In genomic region chr17:2043785-2044184, GRCh38 we compare ENCODE assay signal across 8 cellular contexts. TPM values are rescaled to one million over a fixed set of nuclear protein-coding genes. Genes with fewer than 3 reads are reported as not detected.
DNase-seq lines count a peak whose midpoint lies in the region; ATAC-seq, FAIRE-seq and TF ChIP-seq lines count a peak whose summit lies in the region.

No MANE protein-coding gene starts in this region.

- H3K4me3 Mint-ChIP-seq in CD4-positive, alpha-beta T cell = peak overlapping the region; percentile 92

- no peak for ATAC-seq in CD4-positive, alpha-beta T cell (ENCODE audit: poor library complexity)
- no peak for ATAC-seq in K562

- no peak for FAIRE-seq in K562 (lab: Jason Lieb, UNC)
- FAIRE-seq in kidney (lab: Jason Lieb, UNC) = no peak
- FAIRE-seq in small intestine (lab: Jason Lieb, UNC) = no peak

- H3K9me3 ChIP-seq in CD4-positive, alpha-beta T cell (ENCODE audit: control insufficient read depth, low read length) = no peaks in the 10 kb centered on the region
- H3K9me3 ChIP-seq in K562 (replicated peaks; ENCODE audit: control insufficient read depth, insufficient read depth, low read depth, low read length) (no peaks in the 10 kb centered on the region), kidney (ENCODE audit: control insufficient read depth in 1 of 2, low read length in 2 of 2) (no peaks in the 10 kb centered on the region), small intestine (ENCODE audit: control insufficient read depth, low read depth) (no peaks in the 10 kb centered on the region)

- H3K36me3 ChIP-seq in K562 (ENCODE audit: control insufficient read depth, insufficient read depth, low read length) (peaks cover 23% of the 10 kb centered on the region; the same call in 2 of the 3 replicates), kidney (ENCODE audit: control insufficient read depth in 1 of 2, insufficient read depth in 2 of 2, low read length in 2 of 2) (peaks cover 0 to 11% of the 10 kb centered on the region in 2 donors), small intestine (ENCODE audit: control insufficient read depth in 2 of 2, insufficient read depth in 2 of 2, low read length in 2 of 2) (no peaks in the 10 kb centered on the region)

- DNase-seq in CD4-positive, alpha-beta T cell = no peak
- peak; percentile 64 for DNase-seq in LHCN-M2 (ENCODE audit: low read depth)
- no peak for DNase-seq in K562 (ENCODE audit: extremely low read depth in 1 of 4, low spot score in 3 of 4)
- peak; percentile 64 for DNase-seq in myocyte (ENCODE audit: low read depth)
- no peak for DNase-seq in kidney
- no peak for DNase-seq in small intestine
- no peak for DNase-seq in T-helper 9 cell
- DNase-seq in Kasumi-1 (lab: John Stamatoyannopoulos, UW) = no peak

- H3K79me2 ChIP-seq in K562 (ENCODE audit: control insufficient read depth, insufficient read depth, low read length) = peaks cover 14% of the 10 kb centered on the region

- intact Hi-C loops in CD4-positive, alpha-beta T cell (cut with DNase I, micrococcal nuclease) = loop anchor here (5.0 to 10.0 kb wide), 7 partner anchors 136 to 479 kb away; partner anchors contain the start of genes MNT (in 1 of the 2), PITPNA (in 1 of the 2), PRPF8 (in 1 of the 2) and SMYD4 (in 1 of the 2)
- intact Hi-C loops in K562 (cut with micrococcal nuclease) = no loop called here
- intact Hi-C loops in kidney (cut with DNase I) = loop anchor here (5.0 kb wide), 1 partner anchor 136 kb away; no protein-coding TSS in a partner anchor

- no peak for TF ChIP-seq RAD21 in K562 (CRISPR knock-in tag; conservative IDR thresholded peaks at IDR 0.05 in 1 of 2, IDR thresholded peaks at IDR 0.05 in 1 of 2)

- no peaks in the 10 kb centered on the region for H4K20me1 ChIP-seq in K562 (replicated peaks; ENCODE audit: control insufficient read depth, insufficient read depth, low read length)

- no peaks in the 10 kb centered on the region for H3K9me3 Mint-ChIP-seq in CD4-positive, alpha-beta T cell

- no peak overlapping the region for H3K27ac ChIP-seq in CD4-positive, alpha-beta T cell (ENCODE audit: low read depth, low read length)
- H3K27ac ChIP-seq in K562 (ENCODE audit: extremely low read depth, low read depth, low read length) = no peak overlapping the region
- no peak overlapping the region for H3K27ac ChIP-seq in kidney (ENCODE audit: low read depth in 2 of 2, low read length in 2 of 2)
- H3K27ac ChIP-seq in small intestine (ENCODE audit: low read depth in 1 of 2, low read length in 1 of 2) = no peak overlapping the region

- BruUV-seq in K562 (replicated peaks; lab: Mats Ljungman, UMichigan) = no TSS peak

- no peak overlapping the region for H3K4me3 ChIP-seq in K562
- no peak overlapping the region for H3K4me3 ChIP-seq in kidney (ENCODE audit: low read length in 2 of 2)
- no peak overlapping the region for H3K4me3 ChIP-seq in small intestine (ENCODE audit: low read depth in 1 of 2, low read length in 2 of 2)

- no peak for TF ChIP-seq EP300 in K562 (IDR thresholded peaks at IDR 0.05; ENCODE audit: low read length)

- H3K9me1 ChIP-seq in K562 (ENCODE audit: control insufficient read depth, insufficient read depth, low read length) = no peaks in the 10 kb centered on the region

- TF ChIP-seq CTCF in CD4-positive, alpha-beta T cell (IDR thresholded peaks at IDR 0.05) = no peak
- TF ChIP-seq CTCF in K562 (IDR thresholded peaks at IDR 0.05 in 2 of 3, conservative IDR thresholded peaks at IDR 0.05 in 1 of 3; ENCODE audit: insufficient read depth in 2 of 3, low read depth in 1 of 3, low read length in 3 of 3) (no peak), kidney (IDR thresholded peaks at IDR 0.05; ENCODE audit: borderline replicate concordance, extremely low read depth, insufficient read depth) (no peak)

- H3K36me3 Mint-ChIP-seq in CD4-positive, alpha-beta T cell (ENCODE audit: low read depth) = peaks cover 26% of the 10 kb centered on the region

- H3K9ac ChIP-seq in K562 (ENCODE audit: insufficient read depth in 1 of 2, low read depth in 2 of 2, low read length in 2 of 2) = no peak overlapping the region
- no peak overlapping the region for H3K9ac ChIP-seq in kidney (ENCODE audit: low read length in 2 of 2)

- H3K4me1 ChIP-seq in K562 (replicated peaks in 1 of 2; ENCODE audit: control insufficient read depth in 2 of 2, insufficient read depth in 2 of 2, low read length in 2 of 2) = peaks cover 5 to 20% of the 10 kb centered on the region in 2 experiments; a peak in 4 of 5 replicates
- H3K4me1 ChIP-seq in kidney (ENCODE audit: control insufficient read depth in 1 of 2, insufficient read depth in 1 of 2, low read depth in 1 of 2, low read length in 2 of 2) = peaks cover 17 to 18% of the 10 kb centered on the region in 2 donors
- peaks cover 2 to 5% of the 10 kb centered on the region in 2 donors for H3K4me1 ChIP-seq in small intestine (ENCODE audit: control insufficient read depth in 2 of 2, insufficient read depth in 1 of 2, low read depth in 1 of 2, low read length in 1 of 2)

- H3K27me3 Mint-ChIP-seq in CD4-positive, alpha-beta T cell = no peaks in the 10 kb centered on the region

- in situ Hi-C loops in K562 (cut with MboI) = no loop called here

- POLR2A ChIA-PET in CD4-positive, alpha-beta T cell (lab: Charles Lee) = interaction anchor here (1.0 kb wide), 1 partner anchor 11 kb away, joined by 4 read pairs; the partner anchor contains the start of gene HIC1
- POLR2A ChIA-PET in K562 (lab: Yijun Ruan, JAX) = no interaction called here

- CTCF ChIA-PET in CD4-positive, alpha-beta T cell (lab: Charles Lee) = no interaction called here
- CTCF ChIA-PET in K562 (lab: Yijun Ruan, JAX; ENCODE audit: low intra/inter-chr PET ratio) = interaction anchor here (0.6 kb wide), 1 partner anchor 1036 kb away, joined by 3 read pairs; no protein-coding TSS in a partner anchor

- H2AFZ ChIP-seq in K562 (ENCODE audit: low read depth, low read length) = no peak overlapping the region

- peaks cover 21% of the 10 kb centered on the region for H3K4me1 Mint-ChIP-seq in CD4-positive, alpha-beta T cell (ENCODE audit: low read depth)

- H3K27me3 ChIP-seq in CD4-positive, alpha-beta T cell (ENCODE audit: control insufficient read depth, insufficient read depth, low read length) = peaks cover 3% of the 10 kb centered on the region
- no peaks in the 10 kb centered on the region for H3K27me3 ChIP-seq in K562 (ENCODE audit: control insufficient read depth in 2 of 2, insufficient read depth in 2 of 2, low read length in 2 of 2)
- H3K27me3 ChIP-seq in small intestine (ENCODE audit: control insufficient read depth in 2 of 2, insufficient read depth in 2 of 2, low read length in 2 of 2) = no peaks in the 10 kb centered on the region

- WGBS in K562 (ENCODE audit: insufficient coverage, low coverage, missing lambda C conversion rate) = 81% methylated on average over 6 of the region's 6 CpGs
- 87 to 91% (median 89%) methylated on average over 6 of the region's 6 CpGs for whole genome bisulfite sequencing in small intestine, 3 donors

- no peak for TF ChIP-seq POLR2A in K562 (conservative IDR thresholded peaks at IDR 0.05)

- H3K27ac Mint-ChIP-seq in CD4-positive, alpha-beta T cell = peak overlapping the region; percentile 86

- H3K4me2 ChIP-seq in K562 (ENCODE audit: insufficient read depth, low read length) = no peak overlapping the region

RNA-seq across cellular contexts. Expression of gene OVCA2, which starts 2.0 kb away (rescaled TPM):
- total RNA-seq in CD4-positive, alpha-beta T cell = 10 to 100 TPM; 34.4 to 35.1 TPM
- total RNA-seq in LHCN-M2 (2014; rRNA removed) = 77.3 and 85.7 TPM in 2 replicates
- polyA plus RNA-seq in LHCN-M2 (2012) = 60.6 TPM
- total RNA-seq in K562 (2011; cell fraction: chromatin; rRNA removed; ENCODE audit: low replicate concordance) = 1.6 and 4.6 TPM in 2 replicates
- total RNA-seq in K562 (2011; cell fraction: nucleolus; rRNA removed) = 6.6 and 9.8 TPM in 2 replicates
- total RNA-seq in K562 (2011; cell fraction: nucleoplasm; rRNA removed) = 0.69 and 4.2 TPM in 2 replicates
- total RNA-seq in K562 (2014; rRNA removed) = 21.6 and 23.7 TPM in 2 replicates
- 9.7 and 12.2 TPM in 2 replicates for total RNA-seq in K562 (2014; rRNA removed; fragmentation: Illumina TruSeq; extraction: Trizol)
- 12.2 and 14.1 TPM in 2 replicates for total RNA-seq in K562 (2015; rRNA removed; fragmentation: Illumina TruSeq; extraction: Trizol)
- 15.6 and 21.1 TPM in 2 replicates for total RNA-seq in K562 (2021)
- 14.1 and 17.1 TPM in 2 replicates for polyA plus RNA-seq in K562 (2011; rRNA removed)
- polyA plus RNA-seq in K562 (2011; cell fraction: cytosol; rRNA removed) = 17.7 and 39.3 TPM in 2 replicates
- polyA plus RNA-seq in K562 (2011; cell fraction: nucleus; rRNA removed) = 5.4 and 6.8 TPM in 2 replicates
- polyA plus RNA-seq in K562 (2012) = 14.6 and 22.6 TPM in 2 replicates
- 14.1 and 18.2 TPM in 2 replicates for polyA plus RNA-seq in K562 (2014; fragmentation: Illumina TruSeq; extraction: Trizol)
- polyA plus RNA-seq in K562 (2014; fragmentation: Nextera tagmentation; extraction: Ambion mirVana) = 1 to 10 TPM; 3.0 to 3.6 TPM
- polyA plus RNA-seq in K562 (2014; rRNA removed) = 19.7 and 23.4 TPM in 2 replicates
- 6.3 and 8.5 TPM in 2 replicates for polyA minus RNA-seq in K562 (2011; rRNA and poly(A)+ RNA removed)
- polyA minus RNA-seq in K562 (2011; cell fraction: cytosol; rRNA and poly(A)+ RNA removed) = 7.6 and 8.9 TPM in 2 replicates
- 1.1 and 1.6 TPM in 2 replicates for polyA minus RNA-seq in K562 (2011; cell fraction: nucleus; rRNA and poly(A)+ RNA removed)
- total RNA-seq in myocyte = 43.9 and 53.7 TPM in 2 replicates
- polyA plus RNA-seq in myocyte (2012) = 40.9 TPM
- total RNA-seq in kidney = 22.9 TPM
- 63.6 TPM for polyA plus RNA-seq in kidney (ENCODE audit: insufficient read depth, low read depth, low replicate concordance)
- 10 to 100 TPM; 65.9 to 90.5 (median 80.1) TPM for polyA plus RNA-seq in small intestine

RNA-seq across cellular contexts. Expression of gene HIC1, which starts 11.1 kb away (rescaled TPM):
- total RNA-seq in CD4-positive, alpha-beta T cell = 1 to 10 TPM; 2.4 to 3.0 TPM
- total RNA-seq in LHCN-M2 (2014; rRNA removed) (7.5 and 8.8 TPM in 2 replicates), K562 (2014; rRNA removed) (1.9 and 2.8 TPM in 2 replicates), K562 (2014; rRNA removed; fragmentation: Illumina TruSeq; extraction: Trizol) (0.13 and 0.18 TPM in 2 replicates), K562 (2015; rRNA removed; fragmentation: Illumina TruSeq; extraction: Trizol) (0.18 and 0.41 TPM in 2 replicates), K562 (2021) (2.3 and 2.5 TPM in 2 replicates), myocyte (2.9 and 6.8 TPM in 2 replicates), kidney (13.0 TPM)
- 3.7 TPM for polyA plus RNA-seq in LHCN-M2 (2012)
- total RNA-seq in K562 (2011; cell fraction: chromatin; rRNA removed; ENCODE audit: low replicate concordance) = 2.6 and 5.4 TPM in 2 replicates
- 4.3 and 6.5 TPM in 2 replicates for total RNA-seq in K562 (2011; cell fraction: nucleolus; rRNA removed)
- 2.3 and 2.4 TPM in 2 replicates for total RNA-seq in K562 (2011; cell fraction: nucleoplasm; rRNA removed)
- polyA plus RNA-seq in K562 (2011; rRNA removed) (0.53 and 0.64 TPM in 2 replicates), K562 (2014; fragmentation: Illumina TruSeq; extraction: Trizol) (0.12 and 0.35 TPM in 2 replicates), K562 (2014; fragmentation: Nextera tagmentation; extraction: Ambion mirVana) (under 1 TPM; 0.01 to 0.03 TPM), K562 (2014; rRNA removed) (1.4 and 2.3 TPM in 2 replicates), kidney (ENCODE audit: insufficient read depth, low read depth, low replicate concordance) (2.7 TPM), small intestine (1 to 10 TPM in 2 of 3 donors, under 1 TPM in 1; 0.89 to 6.9 (median 6.2) TPM)
- 0.93 and 4.2 TPM in 2 replicates for polyA plus RNA-seq in K562 (2011; cell fraction: cytosol; rRNA removed)
- 2.7 and 7.9 TPM in 2 replicates for polyA plus RNA-seq in K562 (2011; cell fraction: nucleus; rRNA removed)
- polyA plus RNA-seq in K562 (2012) = 0.80 and 0.95 TPM in 2 replicates
- polyA minus RNA-seq in K562 (2011; rRNA and poly(A)+ RNA removed) = 0.21 and 0.46 TPM in 2 replicates
- 1.5 and 2.1 TPM in 2 replicates for polyA minus RNA-seq in K562 (2011; cell fraction: cytosol; rRNA and poly(A)+ RNA removed)
- 2.6 and 2.7 TPM in 2 replicates for polyA minus RNA-seq in K562 (2011; cell fraction: nucleus; rRNA and poly(A)+ RNA removed)
- polyA plus RNA-seq in myocyte (2012) = 1.9 TPM

RNA-seq across cellular contexts. Expression of gene DPH1, which starts 13.8 kb away (rescaled TPM):
- 100 to 1,000 TPM in 1 of 2 experiments, 10 to 100 TPM in 1; 96.4 to 101 TPM for total RNA-seq in CD4-positive, alpha-beta T cell
- total RNA-seq in LHCN-M2 (2014; rRNA removed) (33.5 and 33.9 TPM in 2 replicates), K562 (2014; rRNA removed) (30.9 and 34.7 TPM in 2 replicates), K562 (2014; rRNA removed; fragmentation: Illumina TruSeq; extraction: Trizol) (19.3 and 19.7 TPM in 2 replicates), K562 (2015; rRNA removed; fragmentation: Illumina TruSeq; extraction: Trizol) (17.7 and 19.7 TPM in 2 replicates), K562 (2021) (33.0 and 40.6 TPM in 2 replicates), myocyte (36.1 and 39.4 TPM in 2 replicates), kidney (49.4 TPM)
- 23.4 TPM for polyA plus RNA-seq in LHCN-M2 (2012)
- 67.2 and 189 TPM in 2 replicates for total RNA-seq in K562 (2011; cell fraction: chromatin; rRNA removed; ENCODE audit: low replicate concordance)
- 122 and 130 TPM in 2 replicates for total RNA-seq in K562 (2011; cell fraction: nucleolus; rRNA removed)
- 90.6 and 92.5 TPM in 2 replicates for total RNA-seq in K562 (2011; cell fraction: nucleoplasm; rRNA removed)
- polyA plus RNA-seq in K562 (2011; rRNA removed) (20.2 and 39.1 TPM in 2 replicates), K562 (2014; fragmentation: Illumina TruSeq; extraction: Trizol) (28.7 and 31.0 TPM in 2 replicates), K562 (2014; fragmentation: Nextera tagmentation; extraction: Ambion mirVana) (under 1 TPM; 0.42 to 0.94 TPM), K562 (2014; rRNA removed) (30.1 and 30.5 TPM in 2 replicates), kidney (ENCODE audit: insufficient read depth, low read depth, low replicate concordance) (23.3 TPM), small intestine (10 to 100 TPM; 11.6 to 19.2 (median 12.5) TPM)
- 35.7 and 48.3 TPM in 2 replicates for polyA plus RNA-seq in K562 (2011; cell fraction: cytosol; rRNA removed)
- 121 and 164 TPM in 2 replicates for polyA plus RNA-seq in K562 (2011; cell fraction: nucleus; rRNA removed)
- 23.5 and 23.7 TPM in 2 replicates for polyA plus RNA-seq in K562 (2012)
- 17.2 and 19.4 TPM in 2 replicates for polyA minus RNA-seq in K562 (2011; rRNA and poly(A)+ RNA removed)
- 27.1 and 28.2 TPM in 2 replicates for polyA minus RNA-seq in K562 (2011; cell fraction: cytosol; rRNA and poly(A)+ RNA removed)
- 30.3 and 42.9 TPM in 2 replicates for polyA minus RNA-seq in K562 (2011; cell fraction: nucleus; rRNA and poly(A)+ RNA removed)
- polyA plus RNA-seq in myocyte (2012) = 42.4 TPM

RNA-seq across cellular contexts. Expression of gene RTN4RL1, which starts 18.7 kb away (rescaled TPM):
- under 1 TPM; 0.06 to 0.11 TPM for total RNA-seq in CD4-positive, alpha-beta T cell
- total RNA-seq in LHCN-M2 (2014; rRNA removed) = 0.64 and 0.69 TPM in 2 replicates
- polyA plus RNA-seq in LHCN-M2 (2012) = 0.27 TPM
- total RNA-seq in K562 (2011; cell fraction: chromatin; rRNA removed; ENCODE audit: low replicate concordance) = 0.30 TPM in 1 of 2 replicates, not detected in the other
- total RNA-seq in K562 (2011; cell fraction: nucleolus; rRNA removed) = 0.13 and 0.50 TPM in 2 replicates
- total RNA-seq in K562 (2011; cell fraction: nucleoplasm; rRNA removed) = 0.07 TPM in 1 of 2 replicates, not detected in the other
- 0.05 and 0.12 TPM in 2 replicates for total RNA-seq in K562 (2014; rRNA removed)
- not detected in 2 replicates for total RNA-seq in K562 (2014; rRNA removed; fragmentation: Illumina TruSeq; extraction: Trizol)
- 0.04 TPM in 2 replicates for total RNA-seq in K562 (2015; rRNA removed; fragmentation: Illumina TruSeq; extraction: Trizol)
- total RNA-seq in K562 (2021) = 0.04 and 0.07 TPM in 2 replicates
- polyA plus RNA-seq in K562 (2011; rRNA removed) = 0.06 and 0.58 TPM in 2 replicates
- 0.25 and 0.58 TPM in 2 replicates for polyA plus RNA-seq in K562 (2011; cell fraction: cytosol; rRNA removed)
- 0.09 and 0.24 TPM in 2 replicates for polyA plus RNA-seq in K562 (2011; cell fraction: nucleus; rRNA removed)
- 0.06 and 0.08 TPM in 2 replicates for polyA plus RNA-seq in K562 (2012)
- not detected in 2 replicates for polyA plus RNA-seq in K562 (2014; fragmentation: Illumina TruSeq; extraction: Trizol)
- polyA plus RNA-seq in K562 (2014; fragmentation: Nextera tagmentation; extraction: Ambion mirVana) = not detected
- not detected in 2 replicates for polyA plus RNA-seq in K562 (2014; rRNA removed)
- polyA minus RNA-seq in K562 (2011; rRNA and poly(A)+ RNA removed) = 0.27 TPM in 1 of 2 replicates, not detected in the other
- polyA minus RNA-seq in K562 (2011; cell fraction: cytosol; rRNA and poly(A)+ RNA removed) = 0.82 TPM in 1 of 2 replicates, not detected in the other
- polyA minus RNA-seq in K562 (2011; cell fraction: nucleus; rRNA and poly(A)+ RNA removed) = 0.13 and 0.33 TPM in 2 replicates
- 0.96 and 1.9 TPM in 2 replicates for total RNA-seq in myocyte
- 0.29 TPM for polyA plus RNA-seq in myocyte (2012)
- 10.7 TPM for total RNA-seq in kidney
- polyA plus RNA-seq in kidney (ENCODE audit: insufficient read depth, low read depth, low replicate concordance) = 2.0 TPM
- polyA plus RNA-seq in small intestine = 1 to 10 TPM in 1 of 3 donors, not detected in 2; 1.0 TPM

Comparison
In these comparisons a context has a peak if more than half of its experiments do, and no peak if none do; other contexts are left out.
1. DNase-seq: peak in LHCN-M2 (single experiment) and myocyte (single experiment); none in CD4-positive, alpha-beta T cell (0 of 10), K562 (0 of 4), kidney (single experiment), small intestine (single experiment), T-helper 9 cell (single experiment) and Kasumi-1 (0 of 2).